Comparison of ENCODE assay signal across 8 cellular contexts in genomic region chr21:25895565-25896205, GRCh38.
DNase-seq lines count a peak whose midpoint lies in the region; ATAC-seq and TF ChIP-seq lines count a peak whose summit lies in the region.

No MANE protein-coding gene starts in this region.

- intact Hi-C loops in body of pancreas (cut with DNase I): no loop called here

- TF ChIP-seq CTCF in AG04450 (IDR thresholded peaks at IDR 0.05; ENCODE audit: low read depth, low read length) (peak; percentile 63), body of pancreas (IDR thresholded peaks at IDR 0.05) (peak in 6 of 7 experiments; percentile 29 to 68 (median 56))

- DNase-seq in AG04450 (ENCODE audit: low read depth, low spot score) (no peak), NCI-H446 treated with DMSO at 0.1 percent for 48 hours (lab: John Stamatoyannopoulos, UW) (peak; percentile 80), body of pancreas (peak in 1 of 4 donors; percentile 18)

- no peaks in the 10 kb centered on the region for H3K4me1 ChIP-seq in body of pancreas

- 27 to 36% methylated on average over 6 of the region's 6 CpGs for WGBS in body of pancreas, 2 donors

- no peak overlapping the region for H3K4me3 ChIP-seq in AG04450 (ENCODE audit: low read depth, low read length)
- H3K4me3 ChIP-seq in body of pancreas: no peak overlapping the region

- no peak for TF ChIP-seq POLR2A in body of pancreas (IDR thresholded peaks at IDR 0.05)

- ATAC-seq in GM18511 (IDR thresholded peaks at IDR 0.05; ENCODE audit: unreplicated experiment) (peak; percentile 93), HG03095 (IDR thresholded peaks at IDR 0.05; ENCODE audit: unreplicated experiment) (peak; percentile 84), body of pancreas (peak; percentile 81), HG03457 (IDR thresholded peaks at IDR 0.05; ENCODE audit: unreplicated experiment) (no peak), GM19467 (IDR thresholded peaks at IDR 0.05; ENCODE audit: unreplicated experiment) (no peak)

- POLR2A ChIA-PET in AG04450 (lab: Yijun Ruan, JAX): no interaction called here

- H3K27ac ChIP-seq in AG04450 (ENCODE audit: low read depth, low read length): no peak overlapping the region
- no peak overlapping the region for H3K27ac ChIP-seq in body of pancreas
- peak overlapping the region; percentile 19 for H3K27ac ChIP-seq in layer of hippocampus (ENCODE audit: low read depth, low read length)

- CTCF ChIA-PET in AG04450 (lab: Charles Lee): interaction anchor here (0.6 to 2.6 kb wide), 45 partner anchors 10 to 821 kb away, joined by 3 to 29 read pairs (median 4); partner anchors contain the start of gene APP

- H3K9me3 ChIP-seq in AG04450 (ENCODE audit: control insufficient read depth, insufficient read depth, low read length) (no peaks in the 10 kb centered on the region), body of pancreas (no peaks in the 10 kb centered on the region)

- H3K27me3 ChIP-seq in AG04450 (ENCODE audit: control insufficient read depth, insufficient read depth, low read length) (no peaks in the 10 kb centered on the region), body of pancreas (no peaks in the 10 kb centered on the region), layer of hippocampus (ENCODE audit: control insufficient read depth, insufficient read depth, low read length) (no peaks in the 10 kb centered on the region)

- H3K36me3 ChIP-seq in body of pancreas (replicated peaks in 1 of 2; ENCODE audit: insufficient read depth in 1 of 2, low read depth in 2 of 2): peaks cover 0 to 4% of the 10 kb centered on the region in 2 donors

Comparison
In these comparisons a context has a peak if more than half of its experiments do, and no peak if none do; other contexts are left out.
1. ATAC-seq: peak in GM18511 (single experiment), HG03095 (single experiment) and body of pancreas (single experiment); none in HG03457 (single experiment) and GM19467 (single experiment).